In the genomic region with DNA sequence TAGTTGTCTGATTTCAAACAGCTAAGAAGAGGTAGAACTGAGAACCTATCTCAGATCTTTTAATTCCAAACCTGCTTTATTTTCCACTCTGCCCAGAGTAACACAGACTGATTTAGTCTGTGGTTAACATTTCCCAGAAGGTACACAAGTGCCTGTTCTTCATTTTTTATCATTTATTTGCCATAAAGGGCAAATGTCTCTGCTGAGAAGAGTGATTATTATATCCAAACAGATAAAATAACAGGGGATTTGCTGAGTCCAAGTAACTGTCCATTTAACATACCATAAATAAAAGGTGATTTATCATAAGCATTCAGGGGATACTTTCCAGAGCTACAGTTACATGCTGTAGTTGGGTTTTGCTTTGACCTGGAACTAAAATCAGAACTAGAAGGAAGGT, we compare ENCODE assay signal across 16 cellular contexts.
A peak's percentile ranks its signal among the peaks of the same experiment; 100 is the strongest.
DNase-seq lines count a peak whose midpoint lies in the region; ATAC-seq and TF ChIP-seq lines count a peak whose summit lies in the region.
"Had no signal": no experiment of that assay in that cellular context is flagged by ENCODE, and none has a peak within 500 bp of the region (broad histone marks: within the 10 kb centered on the region; RNA-seq: fewer than 3 reads in every experiment).

No MANE protein-coding gene starts in this region.

- no peaks in the 10 kb centered on the region for H3K79me2 ChIP-seq in smooth muscle cell (ENCODE audit: low read depth)

- no peak overlapping the region for H2AFZ ChIP-seq in smooth muscle cell (ENCODE audit: low read depth)

- H3K9me3 ChIP-seq in smooth muscle cell (replicated peaks; ENCODE audit: low read depth): no peaks in the 10 kb centered on the region
- H3K9me3 ChIP-seq: BE2C, BLaER1 had no signal

- H3K9ac ChIP-seq in smooth muscle cell (ENCODE audit: low read depth): no peak overlapping the region
- H3K9ac ChIP-seq: BLaER1 had no signal

- no peaks in the 10 kb centered on the region for H3F3A ChIP-seq in smooth muscle cell (ENCODE audit: low read depth)

- no peak for TF ChIP-seq CTCF in smooth muscle cell (IDR thresholded peaks at IDR 0.05; ENCODE audit: borderline replicate concordance, insufficient read depth, poor library complexity, severe bottlenecking)

- H3K4me2 ChIP-seq in smooth muscle cell: no peak overlapping the region
- H3K4me2 ChIP-seq: BLaER1 had no signal

- no peaks in the 10 kb centered on the region for H3K36me3 ChIP-seq in smooth muscle cell (ENCODE audit: low read depth)
- H3K36me3 ChIP-seq: BE2C, BLaER1 had no signal

- DNase-seq in OCI-M1 (lab: John Stamatoyannopoulos, UW) (peak; percentile 7), smooth muscle cell (lab: John Stamatoyannopoulos, UW; ENCODE audit: unreplicated experiment) (no peak), caudate nucleus (lab: John Stamatoyannopoulos, UW) (no peak), NK-92 (lab: John Stamatoyannopoulos, UW; ENCODE audit: unreplicated experiment) (no peak)
- DNase-seq: 8988T; ACHN; BE2C; C1 segment of cervical spinal cord; CD4-positive, alpha-beta memory T cell; CD4-positive, CD25-positive, alpha-beta regulatory T cell; CD8-positive, alpha-beta memory T cell; COR-L47; DMS79 treated with DMSO at 0.1 percent for 48 hours; GF-D8 had no signal

- no peak for ATAC-seq in SK-N-SH treated with all-trans-retinoic acid at 6 μM for 48 hours

- H3K4me1 ChIP-seq in smooth muscle cell (ENCODE audit: low read depth): no peaks in the 10 kb centered on the region
- H3K4me1 ChIP-seq: BE2C, BLaER1 had no signal

- no peaks in the 10 kb centered on the region for H3K27me3 ChIP-seq in smooth muscle cell (ENCODE audit: low read depth)
- H3K27me3 ChIP-seq: BE2C, BLaER1 had no signal

- H3K27ac ChIP-seq in smooth muscle cell (ENCODE audit: low read depth): no peak overlapping the region
- H3K27ac ChIP-seq in caudate nucleus (ENCODE audit: low read depth, low read length): no peak overlapping the region
- H3K27ac ChIP-seq: BLaER1 had no signal

- no peak overlapping the region for H3K4me3 ChIP-seq in smooth muscle cell
- H3K4me3 ChIP-seq: BLaER1 had no signal

- no peaks in the 10 kb centered on the region for H4K20me1 ChIP-seq in smooth muscle cell (ENCODE audit: low read depth)
- H4K20me1 ChIP-seq: BLaER1 had no signal

TF ChIP-seq in SK-N-SH treated with all-trans-retinoic acid at 6 μM for 48 hours, 23 proteins besides CTCF, POLR2A, EP300 and RAD21:
- TF ChIP-seq ZNF70 (CRISPR knock-in tag; IDR thresholded peaks at IDR 0.05): no peak
- no peak for TF ChIP-seq ZNF8 (CRISPR knock-in tag; IDR thresholded peaks at IDR 0.05)
- no peak for TF ChIP-seq PPARA (CRISPR knock-in tag; IDR thresholded peaks at IDR 0.05; ENCODE audit: borderline replicate concordance)
- peak; percentile 55 for TF ChIP-seq ISL1 (CRISPR knock-in tag; IDR thresholded peaks at IDR 0.05)
